ENCODE assay signal across 7 cellular contexts in the genomic region with DNA sequence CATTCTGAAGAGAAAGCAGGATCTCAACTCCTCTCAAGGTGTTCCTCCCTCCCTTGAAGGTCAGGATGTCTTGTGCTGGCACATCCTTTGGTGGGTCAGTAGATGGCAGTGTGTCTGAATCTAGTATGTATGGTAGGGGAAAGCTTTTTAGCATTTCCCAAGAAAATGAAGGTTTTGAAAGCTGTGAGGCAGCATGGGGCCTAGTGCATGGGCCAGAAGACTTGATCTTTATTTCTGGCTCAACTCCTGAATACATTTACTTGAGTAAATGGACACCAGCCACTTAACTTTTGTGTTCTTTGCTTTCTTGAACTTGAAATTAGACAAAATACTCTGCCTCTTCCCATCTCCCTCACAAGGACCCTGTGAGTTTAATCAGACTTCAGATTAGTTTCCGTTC.
DNase-seq lines count a peak whose midpoint lies in the region; ATAC-seq, FAIRE-seq and TF ChIP-seq lines count a peak whose summit lies in the region.

No MANE protein-coding gene starts in this region.

- peak; percentile 13 for FAIRE-seq in bronchial epithelial cell (lab: Jason Lieb, UNC)

- H3K4me1 ChIP-seq in GM23248 (ENCODE audit: insufficient read depth) = no peaks in the 10 kb centered on the region
- no peaks in the 10 kb centered on the region for H3K4me1 ChIP-seq in KMS-11 (ENCODE audit: low read depth, poor library complexity, severe bottlenecking)

- H3K9ac ChIP-seq in GM23248 (no peak overlapping the region), KMS-11 (no peak overlapping the region)

- H3F3A ChIP-seq in GM23248 (ENCODE audit: insufficient read depth) = no peaks in the 10 kb centered on the region

- WGBS in GM23248 (ENCODE audit: low coverage in 1 of 2, low lambda C conversion rate in 2 of 2, missing lambda C conversion rate in 2 of 2), 2 experiments = 36 to 42% methylated on average over 1 of the region's 1 CpG

- no peak overlapping the region for H3K4me3 ChIP-seq in GM23248
- H3K4me3 ChIP-seq in KMS-11 (IDR thresholded peaks at IDR 0.05; ENCODE audit: insufficient read depth, low read depth, low read length) = no peak overlapping the region
- H3K4me3 ChIP-seq in bronchial epithelial cell (ENCODE audit: low read depth, low read length) = no peak overlapping the region

- H3K9me3 ChIP-seq in GM23248 (ENCODE audit: low read depth) (no peaks in the 10 kb centered on the region), T-helper 17 cell (ENCODE audit: control insufficient read depth, low read length, poor library complexity, severe bottlenecking) (no peaks in the 10 kb centered on the region)

- ATAC-seq in T-helper 17 cell = peak; percentile 96

- H3K79me2 ChIP-seq in GM23248 (ENCODE audit: insufficient read depth) = no peaks in the 10 kb centered on the region
- H3K79me2 ChIP-seq in KMS-11 (ENCODE audit: insufficient read depth, low read depth) = no peaks in the 10 kb centered on the region

- H2AFZ ChIP-seq in GM23248 = no peak overlapping the region
- no peak overlapping the region for H2AFZ ChIP-seq in KMS-11 (ENCODE audit: low read depth)

- no peaks in the 10 kb centered on the region for H3K27me3 Mint-ChIP-seq in T-helper 17 cell

- H3K27me3 ChIP-seq in GM23248 (replicated peaks; ENCODE audit: insufficient read depth) (no peaks in the 10 kb centered on the region), KMS-11 (ENCODE audit: insufficient read depth, low read depth) (no peaks in the 10 kb centered on the region), bronchial epithelial cell (ENCODE audit: control insufficient read depth, insufficient read depth, low read length) (no peaks in the 10 kb centered on the region)

- DNase-seq in GM23248 (peak; percentile 71), T-helper 17 cell (peak in 2 of 3 donors; percentile 7 to 11), bronchial epithelial cell (ENCODE audit: low read depth) (peak; percentile 46), kidney glomerular epithelial cell (lab: John Stamatoyannopoulos, UW) (peak; percentile 66)
- DNase-seq in stimulated activated CD4-positive, alpha-beta T cell treated with anti-CD3 and anti-CD28 coated beads, Interleukin-4, amount 100 ng/mL, for 24 hours = peak; percentile 40

- in situ Hi-C loops in GM23248 (cut with MboI) = no loop called here

- H4K20me1 ChIP-seq in GM23248 (ENCODE audit: insufficient read depth) (no peaks in the 10 kb centered on the region), KMS-11 (ENCODE audit: insufficient read depth) (no peaks in the 10 kb centered on the region)

- H3K4me2 ChIP-seq in GM23248 (ENCODE audit: unreplicated experiment) = no peak overlapping the region
- H3K4me2 ChIP-seq in KMS-11 = no peak overlapping the region

- H3K36me3 Mint-ChIP-seq in T-helper 17 cell (ENCODE audit: low read depth) = no peaks in the 10 kb centered on the region

- H3K9me2 ChIP-seq in GM23248 (ENCODE audit: insufficient read depth) = no peaks in the 10 kb centered on the region

- peaks cover 8% of the 10 kb centered on the region for H3K4me1 Mint-ChIP-seq in T-helper 17 cell

- TF ChIP-seq CTCF in GM12873 (IDR thresholded peaks at IDR 0.05; ENCODE audit: insufficient read depth, low read depth, low read length, missing control alignments) (peak; percentile 74), KMS-11 (conservative IDR thresholded peaks at IDR 0.05; ENCODE audit: low read depth, low read length) (peak; percentile 63), bronchial epithelial cell (IDR thresholded peaks at IDR 0.05; ENCODE audit: insufficient read depth, low read length, severe bottlenecking) (peak; percentile 75)

- H3K36me3 ChIP-seq in GM23248 (ENCODE audit: low read depth) (no peaks in the 10 kb centered on the region), KMS-11 (ENCODE audit: insufficient read depth) (no peaks in the 10 kb centered on the region), bronchial epithelial cell (ENCODE audit: control insufficient read depth, insufficient read depth, low read length) (no peaks in the 10 kb centered on the region)

- no peak overlapping the region for H3K4me3 Mint-ChIP-seq in T-helper 17 cell

- H3K27ac Mint-ChIP-seq in T-helper 17 cell = no peak overlapping the region

- H3K27ac ChIP-seq in GM23248 = no peak overlapping the region
- no peak overlapping the region for H3K27ac ChIP-seq in KMS-11

Comparison
In these comparisons a context has a peak if more than half of its experiments do, and no peak if none do; other contexts are left out.
1. DNase-seq: peak in every context shown above with its lines; median percentile 71 in GM23248; 66 in kidney glomerular epithelial cell; 46 in bronchial epithelial cell; 40 in stimulated activated CD4-positive, alpha-beta T cell treated with anti-CD3 and anti-CD28 coated beads, Interleukin-4, amount 100 ng/mL, for 24 hours; 9 in T-helper 17 cell.